ENCODE assay signal across 8 cellular contexts in the genomic region with DNA sequence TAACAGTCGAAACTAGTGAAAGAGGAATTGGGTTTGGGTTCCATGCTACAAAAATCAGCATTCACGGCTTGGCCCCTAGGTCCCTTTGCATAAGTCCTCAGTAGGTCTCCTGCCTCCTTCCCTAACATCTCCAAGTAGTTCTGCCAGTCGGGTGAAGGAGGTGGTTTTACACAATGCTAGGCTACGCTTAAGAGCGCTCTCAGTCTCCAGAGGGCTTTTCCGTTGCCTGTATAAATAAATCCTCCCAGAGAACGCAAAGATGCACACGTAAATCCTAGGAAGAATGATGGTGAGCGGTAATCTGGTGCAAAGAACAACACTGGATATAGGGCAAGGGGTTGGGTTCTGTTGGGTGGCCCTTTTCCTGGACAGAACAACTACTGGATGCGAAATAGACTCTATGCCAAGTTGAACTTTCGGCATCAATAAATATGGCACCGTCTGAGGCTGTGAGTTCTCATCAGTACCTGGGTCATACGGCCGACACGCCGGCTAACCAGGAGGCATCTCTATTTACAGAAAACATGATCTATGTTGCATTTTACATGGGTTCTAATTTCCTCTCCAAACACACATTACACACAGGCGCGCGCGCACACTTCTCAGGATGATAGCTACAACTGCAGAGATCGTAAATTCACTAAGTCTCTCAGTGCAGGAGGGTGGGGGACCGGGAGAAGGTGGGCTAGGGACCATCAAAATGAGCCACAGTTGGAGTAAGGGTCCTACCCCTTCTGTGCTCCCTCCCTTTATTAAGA. TPM values are rescaled to one million over a fixed set of nuclear protein-coding genes. Genes with fewer than 3 reads are reported as not detected.
A peak's percentile ranks its signal among the peaks of the same experiment; 100 is the strongest.
DNase-seq lines count a peak whose midpoint lies in the region; ATAC-seq and TF ChIP-seq lines count a peak whose summit lies in the region.

No MANE protein-coding gene starts in this region.

- H3K9me3 ChIP-seq in vagina = no peaks in the 10 kb centered on the region

- H3K4me1 ChIP-seq in foreskin keratinocyte = peaks cover 27% of the 10 kb centered on the region
- H3K4me1 ChIP-seq in vagina = peaks cover 16% of the 10 kb centered on the region

- ATAC-seq in foreskin keratinocyte (no peak), HG02884 (IDR thresholded peaks at IDR 0.05; ENCODE audit: unreplicated experiment) (no peak)

- H3K27ac Mint-ChIP-seq in neural crest cell (ENCODE audit: unreplicated experiment) = peak overlapping the region; percentile 53

- H3K36me3 Mint-ChIP-seq in neural crest cell (ENCODE audit: low read depth) = no peaks in the 10 kb centered on the region

- H3K9me3 Mint-ChIP-seq in neural crest cell = no peaks in the 10 kb centered on the region

- peak overlapping the region; percentile 78 to 91 for H3K4me3 ChIP-seq in vagina

- no peaks in the 10 kb centered on the region for H3K27me3 Mint-ChIP-seq in neural crest cell (ENCODE audit: low read depth)

- peak overlapping the region; percentile 98 for H3K4me3 Mint-ChIP-seq in neural crest cell

- no peaks in the 10 kb centered on the region for H3K36me3 ChIP-seq in vagina

- H3K4me1 Mint-ChIP-seq in neural crest cell = peaks cover 55% of the 10 kb centered on the region

- peak overlapping the region; percentile 89 for H3K27ac ChIP-seq in foreskin keratinocyte
- H3K27ac ChIP-seq in vagina = peak overlapping the region; percentile 99

- intact Hi-C loops in vagina (cut with DNase I) = loop anchor here (5.0 to 10.0 kb wide), 4 partner anchors 73 to 465 kb away; no protein-coding TSS in a partner anchor

- DNase-seq in NCI-H146 (lab: John Stamatoyannopoulos, UW) = peak; percentile 18
- no peak for DNase-seq in NCI-H146 treated with DMSO at 0.1 percent for 48 hours (lab: John Stamatoyannopoulos, UW; ENCODE audit: unreplicated experiment)
- DNase-seq in NCI-H82 treated with DMSO at 0.1 percent for 48 hours (lab: John Stamatoyannopoulos, UW; ENCODE audit: unreplicated experiment) = peak; percentile 26
- peak; percentile 8 for DNase-seq in activated T-helper 9 cell treated with anti-CD3 and anti-CD28 coated beads, Interleukin-2, amount 50 U/mL, for 16 hours (ENCODE audit: low read depth)
- DNase-seq in foreskin keratinocyte = peak in 1 of 2 donors; percentile 59
- peak; percentile 3 for DNase-seq in neural crest cell (ENCODE audit: low read depth, low spot score)
- no peak for DNase-seq in vagina (ENCODE audit: extremely low spot score in 2 of 2)

- TF ChIP-seq CTCF in foreskin keratinocyte (conservative IDR thresholded peaks at IDR 0.05) = no peak
- TF ChIP-seq CTCF in neural crest cell (conservative IDR thresholded peaks at IDR 0.05) = no peak
- no peak for TF ChIP-seq CTCF in vagina (IDR thresholded peaks at IDR 0.05)

- no peaks in the 10 kb centered on the region for H3K27me3 ChIP-seq in foreskin keratinocyte
- no peaks in the 10 kb centered on the region for H3K27me3 ChIP-seq in vagina

- TF ChIP-seq POLR2A in vagina (IDR thresholded peaks at IDR 0.05) = no peak

RNA-seq across cellular contexts. Expression of a gene that starts 1.3 kb away (rescaled TPM):
- total RNA-seq in foreskin keratinocyte (20.4 and 22.9 TPM in 2 replicates), neural crest cell (32.8 and 33.7 TPM in 2 replicates), vagina (50.3 TPM)
- 4.4 and 4.8 TPM in 2 replicates for polyA plus RNA-seq in foreskin keratinocyte

Comparison
In these comparisons a context has a peak if more than half of its experiments do, and no peak if none do; other contexts are left out.
1. DNase-seq: peak in NCI-H146 (single experiment), NCI-H82 treated with DMSO at 0.1 percent for 48 hours (single experiment), activated T-helper 9 cell treated with anti-CD3 and anti-CD28 coated beads, Interleukin-2, amount 50 U/mL, for 16 hours (single experiment) and neural crest cell (single experiment); none in NCI-H146 treated with DMSO at 0.1 percent for 48 hours (single experiment) and vagina (0 of 2).